In the genomic region with DNA sequence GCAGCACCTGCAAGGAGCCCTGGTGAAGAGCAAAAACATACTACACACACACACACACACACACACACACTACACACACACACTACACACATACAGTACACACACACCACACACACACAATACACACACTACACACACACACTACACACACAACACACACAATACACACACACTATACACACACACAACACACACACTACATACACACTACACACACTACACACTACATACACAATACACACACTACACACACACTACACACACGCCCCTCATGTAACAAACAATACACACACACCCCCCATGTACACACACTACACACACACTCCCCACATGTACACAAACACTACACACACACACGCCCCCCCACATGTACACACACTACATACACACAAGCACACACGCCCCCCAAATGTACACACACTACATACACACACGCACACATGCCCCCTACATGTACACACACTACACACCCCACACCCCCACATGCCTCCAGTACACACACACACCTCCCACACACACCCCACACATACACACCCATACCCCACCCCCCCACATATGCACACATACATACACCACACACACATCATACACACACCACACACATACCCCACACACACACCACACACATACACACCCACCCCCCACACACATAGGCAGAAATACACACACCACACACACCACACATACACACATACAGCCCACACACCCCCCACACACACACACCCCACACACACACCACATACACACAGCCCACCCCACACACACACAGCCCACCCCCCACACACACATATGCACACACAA, we compare ENCODE assay signal across 22 cellular contexts. TPM values are rescaled to one million over a fixed set of nuclear protein-coding genes. Genes with fewer than 3 reads are reported as not detected.
"Had no signal": no experiment of that assay in that cellular context is flagged by ENCODE, and none has a peak within 500 bp of the region (broad histone marks: within the 10 kb centered on the region; RNA-seq: fewer than 3 reads in every experiment).

No MANE protein-coding gene starts in this region.

- H3K4me3 ChIP-seq: coronary artery, esophagus squamous epithelium, suprapubic skin had no signal

- H3K4me1 Mint-ChIP-seq: activated CD4-positive, alpha-beta T cell treated with anti-CD3 and anti-CD28 coated beads for 36 hours; central memory CD8-positive, alpha-beta T cell had no signal

- H3K4me3 Mint-ChIP-seq: activated CD4-positive, alpha-beta memory T cell treated with anti-CD3 and anti-CD28 coated beads for 36 hours; activated CD4-positive, alpha-beta T cell treated with anti-CD3 and anti-CD28 coated beads for 36 hours; activated CD8-positive, alpha-beta memory T cell treated with anti-CD3 and anti-CD28 coated beads, Interleukin-2, amount 10 ng/mL, durations not matched to agents 7 days and 5 days; activated naive CD8-positive, alpha-beta T cell; activated T-cell treated with anti-CD3 and anti-CD28 coated beads, Interleukin-2, amount 50 U/mL, for 24 hours; central memory CD8-positive, alpha-beta T cell; natural killer cell treated with Interleukin-12 subunit alpha and Interleukin-12 subunit beta and Interleukin-15 and Interleukin-18, amount 100 ng/mL, for 72 hours; stimulated activated naive CD8-positive, alpha-beta T cell treated with anti-CD3 and anti-CD28 coated beads, Interleukin-15, Interleukin-2, amounts not matched to agents 100 ng/mL and 50 ng/mL, for 24 hours; type B pancreatic cell had no signal

- H3K9me3 ChIP-seq: esophagus squamous epithelium, suprapubic skin had no signal

- H3K27ac Mint-ChIP-seq: activated CD4-positive, alpha-beta memory T cell treated with anti-CD3 and anti-CD28 coated beads for 36 hours; activated CD4-positive, alpha-beta T cell treated with anti-CD3 and anti-CD28 coated beads for 36 hours; activated CD8-positive, alpha-beta memory T cell treated with anti-CD3 and anti-CD28 coated beads, Interleukin-2, amount 10 ng/mL, durations not matched to agents 7 days and 5 days; activated naive CD8-positive, alpha-beta T cell; activated T-cell treated with anti-CD3 and anti-CD28 coated beads, Interleukin-2, amount 50 U/mL, for 24 hours; natural killer cell treated with Interleukin-12 subunit alpha and Interleukin-12 subunit beta and Interleukin-15 and Interleukin-18, amount 100 ng/mL, for 72 hours; stimulated activated naive CD8-positive, alpha-beta T cell treated with anti-CD3 and anti-CD28 coated beads, Interleukin-15, Interleukin-2, amounts not matched to agents 100 ng/mL and 50 ng/mL, for 24 hours had no signal

- H3K36me3 Mint-ChIP-seq: activated CD4-positive, alpha-beta memory T cell treated with anti-CD3 and anti-CD28 coated beads for 36 hours; activated naive CD8-positive, alpha-beta T cell; natural killer cell treated with Interleukin-12 subunit alpha and Interleukin-12 subunit beta and Interleukin-15 and Interleukin-18, amount 100 ng/mL, for 72 hours; type B pancreatic cell had no signal

- ATAC-seq: activated CD4-positive, alpha-beta T cell treated with anti-CD3 and anti-CD28 coated beads for 36 hours; activated CD8-positive, alpha-beta memory T cell treated with anti-CD3 and anti-CD28 coated beads, Interleukin-2, amount 10 ng/mL, durations not matched to agents 7 days and 5 days; natural killer cell treated with Interleukin-12 subunit alpha and Interleukin-12 subunit beta and Interleukin-15 and Interleukin-18, amount 100 ng/mL, for 72 hours; sciatic nerve had no signal

- H3K9me3 Mint-ChIP-seq: activated CD4-positive, alpha-beta memory T cell treated with anti-CD3 and anti-CD28 coated beads for 36 hours; activated T-cell treated with anti-CD3 and anti-CD28 coated beads, Interleukin-2, amount 50 U/mL, for 24 hours; central memory CD8-positive, alpha-beta T cell; natural killer cell treated with Interleukin-12 subunit alpha and Interleukin-12 subunit beta and Interleukin-15 and Interleukin-18, amount 100 ng/mL, for 72 hours; stimulated activated naive CD8-positive, alpha-beta T cell treated with anti-CD3 and anti-CD28 coated beads, Interleukin-15, Interleukin-2, amounts not matched to agents 100 ng/mL and 50 ng/mL, for 24 hours; type B pancreatic cell had no signal

- H3K27ac ChIP-seq: coronary artery, esophagus squamous epithelium, suprapubic skin had no signal

- H3K27me3 ChIP-seq: esophagus squamous epithelium, suprapubic skin had no signal

- H3K27me3 Mint-ChIP-seq: activated CD4-positive, alpha-beta memory T cell treated with anti-CD3 and anti-CD28 coated beads for 36 hours; activated naive CD8-positive, alpha-beta T cell; activated T-cell treated with anti-CD3 and anti-CD28 coated beads, Interleukin-2, amount 50 U/mL, for 24 hours; central memory CD8-positive, alpha-beta T cell; stimulated activated naive CD8-positive, alpha-beta T cell treated with anti-CD3 and anti-CD28 coated beads, Interleukin-15, Interleukin-2, amounts not matched to agents 100 ng/mL and 50 ng/mL, for 24 hours; type B pancreatic cell had no signal

- DNase-seq: activated CD4-positive, alpha-beta memory T cell treated with anti-CD3 and anti-CD28 coated beads for 36 hours; activated CD4-positive, alpha-beta T cell treated with anti-CD3 and anti-CD28 coated beads for 36 hours; activated CD8-positive, alpha-beta memory T cell treated with anti-CD3 and anti-CD28 coated beads, Interleukin-2, amount 10 ng/mL, durations not matched to agents 7 days and 5 days; activated effector memory CD4-positive, alpha-beta T cell treated with anti-CD3 and anti-CD28 coated beads, Interleukin-2, amount 50 U/mL, for 16 hours; activated T-cell treated with anti-CD3 and anti-CD28 coated beads, Interleukin-2, amount 50 U/mL, for 24 hours; amniotic stem cell; esophagus squamous epithelium; kidney glomerular epithelial cell; mesendoderm; occipital lobe had no signal

- H3K36me3 ChIP-seq: esophagus squamous epithelium, suprapubic skin had no signal

RNA-seq across cellular contexts. Expression of a gene that starts 9.3 kb away (rescaled TPM):
- total RNA-seq: activated CD4-positive, alpha-beta memory T cell treated with anti-CD3 and anti-CD28 coated beads for 36 hours; activated CD4-positive, alpha-beta T cell treated with anti-CD3 and anti-CD28 coated beads for 36 hours; activated CD8-positive, alpha-beta memory T cell treated with anti-CD3 and anti-CD28 coated beads, Interleukin-2, amount 10 ng/mL, durations not matched to agents 7 days and 5 days; natural killer cell treated with Interleukin-12 subunit alpha and Interleukin-12 subunit beta and Interleukin-15 and Interleukin-18, amount 100 ng/mL, for 72 hours; pulmonary artery endothelial cell; T-helper 1 cell treated with Interleukin-12 subunit alpha and Interleukin-12 subunit beta and Interleukin-4 antibody, amounts not matched to agents 30 ng/mL and 1 ng/mL, for 36 hours had no signal

RNA-seq across cellular contexts. Expression of a gene that starts 33.9 kb away (rescaled TPM):
- total RNA-seq: activated CD4-positive, alpha-beta memory T cell treated with anti-CD3 and anti-CD28 coated beads for 36 hours; activated CD4-positive, alpha-beta T cell treated with anti-CD3 and anti-CD28 coated beads for 36 hours; activated CD8-positive, alpha-beta memory T cell treated with anti-CD3 and anti-CD28 coated beads, Interleukin-2, amount 10 ng/mL, durations not matched to agents 7 days and 5 days; fibroblast of villous mesenchyme; liver; natural killer cell treated with Interleukin-12 subunit alpha and Interleukin-12 subunit beta and Interleukin-15 and Interleukin-18, amount 100 ng/mL, for 72 hours; occipital lobe; pulmonary artery endothelial cell; sciatic nerve; suprapubic skin; T-helper 1 cell treated with Interleukin-12 subunit alpha and Interleukin-12 subunit beta and Interleukin-4 antibody, amounts not matched to agents 30 ng/mL and 1 ng/mL, for 36 hours had no signal
- polyA plus RNA-seq: liver had no signal
